23 cellular contexts compared by ENCODE assay signal in genomic region chr4:17722361-17722710, GRCh38. TPM values are rescaled to one million over a fixed set of nuclear protein-coding genes. Genes with fewer than 3 reads are reported as not detected.
DNase-seq lines count a peak whose midpoint lies in the region; ATAC-seq, FAIRE-seq and TF ChIP-seq lines count a peak whose summit lies in the region.
"Had no signal": no experiment of that assay in that cellular context is flagged by ENCODE, and none has a peak within 500 bp of the region (broad histone marks: within the 10 kb centered on the region; RNA-seq: fewer than 3 reads in every experiment).

No MANE protein-coding gene starts in this region.

- WGBS in GM23248 (ENCODE audit: low coverage in 1 of 2, low lambda C conversion rate in 2 of 2, missing lambda C conversion rate in 2 of 2), 2 experiments, result 5 to 14% methylated on average over 3 of the region's 3 CpGs
- no CpG with 5 or more reads among the region's 3 CpGs for WGBS in mesendoderm (ENCODE audit: extremely low coverage, insufficient coverage, low lambda C conversion rate)

- H3K56ac ChIP-seq in mesendoderm (ENCODE audit: low read length), result peak overlapping the region; percentile 15

- H3K9me3 ChIP-seq in GM23248 (ENCODE audit: low read depth) (no peaks in the 10 kb centered on the region), kidney (ENCODE audit: control insufficient read depth in 1 of 2, low read length in 2 of 2) (no peaks in the 10 kb centered on the region)
- H3K9me3 ChIP-seq: left ventricle myocardium inferior, mucosa of descending colon, Peyer's patch, SJSA1 had no signal

- peak overlapping the region; percentile 62 for H2AFZ ChIP-seq in GM23248

- no peak overlapping the region for H2BK15ac ChIP-seq in mesendoderm (replicated peaks; ENCODE audit: low read depth)

- DNase-seq in GM23248 (no peak), NCI-H748 treated with DMSO at 0.1 percent for 48 hours (lab: John Stamatoyannopoulos, UW) (peak; percentile 18), epithelial cell of esophagus (ENCODE audit: low read depth) (peak; percentile 13), mesendoderm (no peak), kidney (no peak)
- DNase-seq: activated CD4-positive, alpha-beta T cell treated with anti-CD3 and anti-CD28 coated beads for 4 hours; activated naive CD4-positive, alpha-beta T cell treated with anti-CD3 and anti-CD28 coated beads, Interleukin-2, amount 10 ng/mL, durations not matched to agents 7 days and 5 days; activated T-cell treated with anti-CD3 and anti-CD28 coated beads, Interleukin-2, amount 50 U/mL, for 48 hours; aorta; effector CD8-positive, alpha-beta T cell; HCEC 1CT; left ventricle myocardium inferior; mucosa of descending colon; NCI-H2227 treated with DMSO at 0.1 percent for 48 hours; Peyer's patch had no signal

- H3F3A ChIP-seq in GM23248 (ENCODE audit: insufficient read depth), result peaks cover 10% of the 10 kb centered on the region

- H3K36me3 ChIP-seq in GM23248 (ENCODE audit: low read depth) (no peaks in the 10 kb centered on the region), mesendoderm (ENCODE audit: control insufficient read depth, insufficient read depth, low read length) (no peaks in the 10 kb centered on the region), kidney (ENCODE audit: control insufficient read depth in 1 of 2, insufficient read depth in 2 of 2, low read length in 2 of 2) (no peaks in the 10 kb centered on the region)
- H3K36me3 ChIP-seq: left ventricle myocardium inferior, Peyer's patch, SJSA1 had no signal

- H4K8ac ChIP-seq in mesendoderm (ENCODE audit: low read depth, low read length), result no peak overlapping the region

- no peak for FAIRE-seq in kidney (lab: Jason Lieb, UNC)
- FAIRE-seq: D721Med had no signal

- no peak overlapping the region for H4K5ac ChIP-seq in mesendoderm (ENCODE audit: low read length)

- intact Hi-C loops in kidney (cut with DNase I), result no loop called here

- H4K20me1 ChIP-seq in GM23248 (ENCODE audit: insufficient read depth), result no peaks in the 10 kb centered on the region

- no peak for TF ChIP-seq CTCF in epithelial cell of esophagus (IDR thresholded peaks at IDR 0.05; ENCODE audit: insufficient read depth, low read depth, low read length, missing control alignments)
- TF ChIP-seq CTCF in kidney (IDR thresholded peaks at IDR 0.05; ENCODE audit: borderline replicate concordance, extremely low read depth, insufficient read depth), result no peak

- no peak overlapping the region for H2AK5ac ChIP-seq in mesendoderm (ENCODE audit: low read length)

- no peaks in the 10 kb centered on the region for H3K9me2 ChIP-seq in GM23248 (ENCODE audit: insufficient read depth)

- H3K4me1 ChIP-seq in GM23248 (ENCODE audit: insufficient read depth) (peaks cover 13% of the 10 kb centered on the region), mesendoderm (ENCODE audit: control insufficient read depth, low read depth, low read length) (peaks cover 2% of the 10 kb centered on the region), kidney (ENCODE audit: control insufficient read depth in 1 of 2, insufficient read depth in 1 of 2, low read depth in 1 of 2, low read length in 2 of 2) (no peaks in the 10 kb centered on the region)
- H3K4me1 ChIP-seq: left ventricle myocardium inferior, Peyer's patch, SJSA1 had no signal

- no peak for ATAC-seq in GM21529 (IDR thresholded peaks at IDR 0.05; ENCODE audit: unreplicated experiment)
- no peak for ATAC-seq in GM18870 (IDR thresholded peaks at IDR 0.05; ENCODE audit: unreplicated experiment)
- ATAC-seq: mucosa of descending colon had no signal

- no peak overlapping the region for H2BK5ac ChIP-seq in mesendoderm (ENCODE audit: low read length)

- H3K4ac ChIP-seq in mesendoderm (ENCODE audit: low read depth, low read length), result no peak overlapping the region

- in situ Hi-C loops in GM23248 (cut with MboI), result no loop called here

- H3K27me3 ChIP-seq in GM23248 (replicated peaks; ENCODE audit: insufficient read depth) (no peaks in the 10 kb centered on the region; the same call in 1 of the 2 replicates), mesendoderm (ENCODE audit: insufficient read depth, low read length, poor library complexity) (no peaks in the 10 kb centered on the region)
- H3K27me3 ChIP-seq: Peyer's patch, SJSA1 had no signal

- H2BK120ac ChIP-seq in mesendoderm (ENCODE audit: low read depth, low read length), result no peak overlapping the region

- no peak overlapping the region for H3K23ac ChIP-seq in mesendoderm (ENCODE audit: low read length)

- no peaks in the 10 kb centered on the region for H3K79me1 ChIP-seq in mesendoderm (ENCODE audit: low read length)

- H3K18ac ChIP-seq in mesendoderm (ENCODE audit: low read length), result no peak overlapping the region

- H3K27ac ChIP-seq in GM23248 (peak overlapping the region; percentile 62), mesendoderm (ENCODE audit: low read depth, low read length) (no peak overlapping the region), kidney (ENCODE audit: low read depth in 2 of 2, low read length in 2 of 2) (no peak overlapping the region)
- H3K27ac ChIP-seq: C4-2B, left ventricle myocardium inferior, Peyer's patch, SJSA1 had no signal

- H3K4me3 ChIP-seq in GM23248, result 0 out of 2 replicates have a peak overlapping the region, but pooled peaks have one; percentile 17
- no peak overlapping the region for H3K4me3 ChIP-seq in epithelial cell of esophagus (ENCODE audit: low read length)
- no peak overlapping the region for H3K4me3 ChIP-seq in mesendoderm (ENCODE audit: low read length)
- no peak overlapping the region for H3K4me3 ChIP-seq in kidney (ENCODE audit: low read length in 2 of 2)
- H3K4me3 ChIP-seq: left ventricle myocardium inferior, mucosa of descending colon, Peyer's patch, SJSA1 had no signal

- no peaks in the 10 kb centered on the region for H3K79me2 ChIP-seq in GM23248 (ENCODE audit: insufficient read depth)
- H3K79me2 ChIP-seq in mesendoderm (ENCODE audit: control insufficient read depth, insufficient read depth, low read length), result no peaks in the 10 kb centered on the region

- peak overlapping the region; percentile 5 for H3K4me2 ChIP-seq in GM23248 (ENCODE audit: unreplicated experiment)
- no peak overlapping the region for H3K4me2 ChIP-seq in mesendoderm (ENCODE audit: low read length)

- peak overlapping the region; percentile 20 for H3K9ac ChIP-seq in GM23248
- H3K9ac ChIP-seq in mesendoderm (ENCODE audit: low read length), result no peak overlapping the region
- H3K9ac ChIP-seq in kidney (ENCODE audit: low read length in 2 of 2), result no peak overlapping the region

RNA-seq across cellular contexts. Expression of gene FAM184B, which starts 59.1 kb away (rescaled TPM):
- total RNA-seq in GM23248 (2014; rRNA removed; shearing (Covaris generic)), result not detected in 2 replicates
- polyA plus RNA-seq in GM23248 (2016; fragmentation: Nextera tagmentation; extraction: Ambion mirVana), result 0.04 and 0.06 TPM in 2 replicates
- polyA plus RNA-seq in mesendoderm (2013, experiment 1 of 2), result 0.14 TPM
- 0.17 TPM for polyA plus RNA-seq in mesendoderm (2013, experiment 2 of 2)
- 0.09 TPM for total RNA-seq in kidney
- polyA plus RNA-seq in kidney (ENCODE audit: insufficient read depth, low read depth, low replicate concordance), result 0.39 TPM
- total RNA-seq: activated CD8-positive, alpha-beta memory T cell treated with anti-CD3 and anti-CD28 coated beads for 36 hours; aorta; left ventricle myocardium inferior; Peyer's patch; SJSA1; T-helper 1 cell treated with Interleukin-12 subunit alpha and Interleukin-12 subunit beta and Interleukin-4 antibody, amounts not matched to agents 30 ng/mL and 1 ng/mL, for 36 hours; ureter had no signal

Comparison
In these comparisons a context has a peak if more than half of its experiments do, and no peak if none do; other contexts are left out.
1. DNase-seq: peak in NCI-H748 treated with DMSO at 0.1 percent for 48 hours (single experiment) and epithelial cell of esophagus (single experiment); none in GM23248 (single experiment), mesendoderm (single experiment) and kidney (single experiment).